Comparison of ENCODE assay signal across 8 cellular contexts in the genomic region with DNA sequence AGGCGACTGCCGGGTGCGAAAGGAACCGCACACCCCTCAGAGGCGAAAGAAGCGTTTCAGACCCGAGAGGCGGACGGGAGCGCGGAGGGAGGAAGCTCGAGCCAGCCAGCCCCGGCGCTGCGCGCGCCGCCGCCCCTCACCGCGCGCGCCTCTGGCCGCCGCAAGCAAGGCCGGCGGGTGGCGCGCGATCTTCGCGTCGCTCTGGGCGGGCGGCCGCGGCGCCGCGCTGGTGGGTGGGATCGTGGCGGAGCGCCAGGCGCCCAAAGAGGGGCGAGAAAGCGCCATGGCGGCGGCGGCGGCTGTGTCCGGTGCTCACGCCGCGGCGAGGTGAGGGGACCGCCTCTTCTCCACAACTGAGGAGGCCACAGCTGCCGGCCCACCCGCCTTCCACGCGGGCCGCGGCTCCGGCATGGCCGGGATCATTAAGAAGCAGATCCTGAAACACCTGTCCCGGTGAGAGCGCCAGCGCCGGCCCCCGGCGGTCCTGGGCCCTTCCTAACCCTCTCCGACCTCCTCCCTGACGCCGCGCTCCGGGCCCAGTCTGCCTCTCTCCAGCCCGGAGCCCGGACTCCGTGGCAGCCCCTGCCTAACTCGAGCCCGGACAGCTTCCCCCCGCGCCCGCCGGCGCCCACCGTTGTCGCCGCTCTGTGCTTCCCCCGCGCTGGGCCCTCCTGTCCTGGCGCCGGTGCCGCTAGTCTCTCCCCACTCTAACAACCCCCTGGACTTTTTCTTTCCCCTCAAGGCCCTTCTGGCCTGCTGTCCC. TPM values are rescaled to one million over a fixed set of nuclear protein-coding genes. Genes with fewer than 3 reads are reported as not detected.
DNase-seq lines count a peak whose midpoint lies in the region; ATAC-seq and TF ChIP-seq lines count a peak whose summit lies in the region.

Gene BLTP3A (plus strand): TSS at position 242 of the 763 bp plus-strand sequence. CDS start 168 bp downstream, at position 410.

- TF ChIP-seq CTCF in Calu3 (IDR thresholded peaks at IDR 0.05; ENCODE audit: unreplicated experiment) (no peak), Panc1 (IDR thresholded peaks at IDR 0.05) (peak; percentile 53), fibroblast of lung (conservative IDR thresholded peaks at IDR 0.05 in 1 of 2, IDR thresholded peaks at IDR 0.05 in 1 of 2; ENCODE audit: low read depth in 1 of 2, low read length in 2 of 2) (no peak)

- ATAC-seq in GM21390 (IDR thresholded peaks at IDR 0.05; ENCODE audit: unreplicated experiment) = peak; percentile 79
- peak; percentile 96 for ATAC-seq in Panc1
- ATAC-seq in naive thymus-derived CD8-positive, alpha-beta T cell = peak; percentile 93

- H3K27ac ChIP-seq in Panc1 (ENCODE audit: low read length) (peak within 1 kb of the TSS; percentile 86), fibroblast of lung (ENCODE audit: insufficient read depth, low read length) (peak within 1 kb of the TSS; percentile 43)

- peaks cover 34% of the 10 kb centered on the region for H3K4me1 Mint-ChIP-seq in Calu3 (ENCODE audit: low read depth, unreplicated experiment)
- H3K4me1 Mint-ChIP-seq in activated T-helper 1 cell treated with anti-CD3 and anti-CD28 coated beads, Interleukin-12 subunit alpha, Interleukin-12 subunit beta, Interleukin-2, Interleukin-4 antibody, amounts not matched to agents 30 ng/mL and 10 ng/mL and 1 ng/mL, durations not matched to agents 14 hours and 24 hours and 36 hours (ENCODE audit: low read depth) = peaks cover 29% of the 10 kb centered on the region
- peaks cover 19 to 30% (median 28%) of the 10 kb centered on the region in 4 donors for H3K4me1 Mint-ChIP-seq in naive thymus-derived CD8-positive, alpha-beta T cell

- peak within 1 kb of the TSS; percentile 97 for H3K4me2 ChIP-seq in fibroblast of lung (ENCODE audit: extremely low read depth, insufficient read depth, low read length)

- no peaks in the 10 kb centered on the region for H3K27me3 Mint-ChIP-seq in Calu3 (ENCODE audit: unreplicated experiment)
- no peaks in the 10 kb centered on the region for H3K27me3 Mint-ChIP-seq in activated T-helper 1 cell treated with anti-CD3 and anti-CD28 coated beads, Interleukin-12 subunit alpha, Interleukin-12 subunit beta, Interleukin-2, Interleukin-4 antibody, amounts not matched to agents 30 ng/mL and 10 ng/mL and 1 ng/mL, durations not matched to agents 14 hours and 24 hours and 36 hours (ENCODE audit: insufficient read depth)
- no peaks in the 10 kb centered on the region for H3K27me3 Mint-ChIP-seq in naive thymus-derived CD8-positive, alpha-beta T cell

- H3K9me3 Mint-ChIP-seq in Calu3 (ENCODE audit: low read depth, unreplicated experiment) = no peaks in the 10 kb centered on the region
- no peaks in the 10 kb centered on the region for H3K9me3 Mint-ChIP-seq in activated T-helper 1 cell treated with anti-CD3 and anti-CD28 coated beads, Interleukin-12 subunit alpha, Interleukin-12 subunit beta, Interleukin-2, Interleukin-4 antibody, amounts not matched to agents 30 ng/mL and 10 ng/mL and 1 ng/mL, durations not matched to agents 14 hours and 24 hours and 36 hours
- no peaks in the 10 kb centered on the region for H3K9me3 Mint-ChIP-seq in naive thymus-derived CD8-positive, alpha-beta T cell

- no peaks in the 10 kb centered on the region for H3K79me2 ChIP-seq in fibroblast of lung (ENCODE audit: control insufficient read depth, insufficient read depth, low read length)

- intact Hi-C loops in Calu3 (cut with micrococcal nuclease; ENCODE audit: unreplicated experiment) = no loop called here
- intact Hi-C loops in Panc1 (cut with micrococcal nuclease; ENCODE audit: unreplicated experiment) = no loop called here
- intact Hi-C loops in activated T-helper 1 cell treated with anti-CD3 and anti-CD28 coated beads, Interleukin-12 subunit alpha, Interleukin-12 subunit beta, Interleukin-2, Interleukin-4 antibody, amounts not matched to agents 30 ng/mL and 10 ng/mL and 1 ng/mL, durations not matched to agents 14 hours and 24 hours and 36 hours (cut with micrococcal nuclease) = loop anchor here (1.0 to 5.0 kb wide), 6 partner anchors 35 to 350 kb away; partner anchors contain the start of genes ANKS1A, ILRUN, SNRPC and TAF11

- DNase-seq in Calu3 = peak; percentile 90
- DNase-seq in HuH-7.5 (ENCODE audit: low spot score) = peak; percentile 79
- DNase-seq in Panc1 (ENCODE audit: low read depth, low spot score) = no peak
- peak; percentile 76 for DNase-seq in activated T-helper 1 cell treated with anti-CD3 and anti-CD28 coated beads, Interleukin-12 subunit alpha, Interleukin-12 subunit beta, Interleukin-2, Interleukin-4 antibody, amounts not matched to agents 30 ng/mL and 10 ng/mL and 1 ng/mL, durations not matched to agents 14 hours and 24 hours and 36 hours (ENCODE audit: low spot score)
- DNase-seq in fibroblast of lung (ENCODE audit: low read depth in 2 of 2) = peak; percentile 51 to 63
- DNase-seq in naive thymus-derived CD8-positive, alpha-beta T cell = peak in 9 of 10 donors; percentile 63 to 84 (median 75)
- DNase-seq in stimulated activated naive CD4-positive, alpha-beta T cell (lab: John Stamatoyannopoulos, UW) = peak; percentile 48 to 76 (median 56)

- H3K4me3 Mint-ChIP-seq in Calu3 (ENCODE audit: low read depth, unreplicated experiment) = peak within 1 kb of the TSS; percentile 93
- peak within 1 kb of the TSS; percentile 99 for H3K4me3 Mint-ChIP-seq in activated T-helper 1 cell treated with anti-CD3 and anti-CD28 coated beads, Interleukin-12 subunit alpha, Interleukin-12 subunit beta, Interleukin-2, Interleukin-4 antibody, amounts not matched to agents 30 ng/mL and 10 ng/mL and 1 ng/mL, durations not matched to agents 14 hours and 24 hours and 36 hours
- H3K4me3 Mint-ChIP-seq in naive thymus-derived CD8-positive, alpha-beta T cell = peak within 1 kb of the TSS; percentile 91 to 99 (median 98)

- H4K20me1 ChIP-seq in fibroblast of lung (ENCODE audit: control insufficient read depth, extremely low read depth, insufficient read depth, low read length) = no peaks in the 10 kb centered on the region

- H3K9ac ChIP-seq in fibroblast of lung (ENCODE audit: insufficient read depth, low read length) = peak within 1 kb of the TSS; percentile 71

- BruUV-seq in Calu3 (replicated peaks; lab: Mats Ljungman, UMichigan) (no TSS peak), Panc1 (replicated peaks; lab: Mats Ljungman, UMichigan) (no TSS peak)

- H3K27ac Mint-ChIP-seq in Calu3 (ENCODE audit: unreplicated experiment) = peak within 1 kb of the TSS; percentile 96
- peak within 1 kb of the TSS; percentile 97 for H3K27ac Mint-ChIP-seq in activated T-helper 1 cell treated with anti-CD3 and anti-CD28 coated beads, Interleukin-12 subunit alpha, Interleukin-12 subunit beta, Interleukin-2, Interleukin-4 antibody, amounts not matched to agents 30 ng/mL and 10 ng/mL and 1 ng/mL, durations not matched to agents 14 hours and 24 hours and 36 hours
- H3K27ac Mint-ChIP-seq in naive thymus-derived CD8-positive, alpha-beta T cell = peak within 1 kb of the TSS; percentile 93 to 99 (median 97)

- H2AFZ ChIP-seq in fibroblast of lung (ENCODE audit: low read length) = peak within 1 kb of the TSS; percentile 94

- POLR2A ChIA-PET in Panc1 (lab: Charles Lee) = interaction anchor here (0.6 kb wide), 1 partner anchor 439 kb away, joined by 7 read pairs; no protein-coding TSS in a partner anchor
- POLR2A ChIA-PET in naive thymus-derived CD8-positive, alpha-beta T cell (lab: Charles Lee) = interaction anchor here (0.6 to 2.8 kb wide), 12 partner anchors 14 to 555 kb away, joined by 3 to 33 read pairs (median 5); partner anchors contain the start of genes ANKS1A, HMGA1, ILRUN and SNRPC

- CTCF ChIA-PET in Calu3 (lab: Charles Lee) (interaction anchor here (0.5 to 3.1 kb wide), 16 partner anchors 9 to 628 kb away, joined by 3 to 10 read pairs (median 4); partner anchors contain the start of genes ILRUN and SNRPC), Panc1 (lab: Charles Lee) (interaction anchor here (0.5 to 0.6 kb wide), 2 partner anchors 184 to 1081 kb away, joined by 4 to 7 read pairs; partner anchors contain the start of gene UQCC2)

- H3K4me1 ChIP-seq in Panc1 (ENCODE audit: control insufficient read depth, insufficient read depth, low read length) (peaks cover 11% of the 10 kb centered on the region), fibroblast of lung (ENCODE audit: control insufficient read depth, extremely low read depth, insufficient read depth, low read length) (peaks cover 3% of the 10 kb centered on the region)

- H3K36me3 Mint-ChIP-seq in Calu3 (ENCODE audit: insufficient read depth, unreplicated experiment) = peaks cover 37% of the 10 kb centered on the region
- peaks cover 3% of the 10 kb centered on the region for H3K36me3 Mint-ChIP-seq in activated T-helper 1 cell treated with anti-CD3 and anti-CD28 coated beads, Interleukin-12 subunit alpha, Interleukin-12 subunit beta, Interleukin-2, Interleukin-4 antibody, amounts not matched to agents 30 ng/mL and 10 ng/mL and 1 ng/mL, durations not matched to agents 14 hours and 24 hours and 36 hours (ENCODE audit: low read depth)
- no peaks in the 10 kb centered on the region for H3K36me3 Mint-ChIP-seq in naive thymus-derived CD8-positive, alpha-beta T cell

- H3K27me3 ChIP-seq in Panc1 (ENCODE audit: control insufficient read depth, insufficient read depth, low read length) (no peaks in the 10 kb centered on the region), fibroblast of lung (ENCODE audit: control insufficient read depth, insufficient read depth, low read length) (no peaks in the 10 kb centered on the region)

- H3K9me3 ChIP-seq in Panc1 (ENCODE audit: control insufficient read depth, insufficient read depth, low read depth, low read length) (no peaks in the 10 kb centered on the region), fibroblast of lung (ENCODE audit: control insufficient read depth, insufficient read depth, low read depth, low read length) (no peaks in the 10 kb centered on the region)

- H3K36me3 ChIP-seq in Panc1 (ENCODE audit: control insufficient read depth, insufficient read depth, low read length) = no peaks in the 10 kb centered on the region
- H3K36me3 ChIP-seq in fibroblast of lung (ENCODE audit: control insufficient read depth, insufficient read depth, low read length) = no peaks in the 10 kb centered on the region

- in situ Hi-C loops in Panc1 (cut with HindIII; ENCODE audit: low pct_unique_long_range_greater_than_20kb, low sequenced_read_pairs) = no loop called here

- H3K4me3 ChIP-seq in Panc1 (ENCODE audit: low read depth in 2 of 2, low read length in 2 of 2) (peak within 1 kb of the TSS; percentile 63 to 92), fibroblast of lung (replicated peaks in 1 of 4; ENCODE audit: control extremely low read depth in 1 of 4, insufficient read depth in 1 of 4, low read depth in 3 of 4, low read length in 4 of 4) (peak within 1 kb of the TSS; percentile 72 to 79 (median 78))

RNA-seq across cellular contexts. Expression of gene BLTP3A, which starts in this region (rescaled TPM):
- 33.4 and 34.8 TPM in 2 replicates for total RNA-seq in Calu3 (2022)
- total RNA-seq in Panc1 (2021; ENCODE audit: unreplicated experiment) = 20.2 TPM
- polyA plus RNA-seq in Panc1 (2012; ENCODE audit: insufficient read length) = 11.2 TPM
- total RNA-seq in activated T-helper 1 cell treated with anti-CD3 and anti-CD28 coated beads, Interleukin-12 subunit alpha, Interleukin-12 subunit beta, Interleukin-2, Interleukin-4 antibody, amounts not matched to agents 30 ng/mL and 10 ng/mL and 1 ng/mL, durations not matched to agents 14 hours and 24 hours and 36 hours = 17.2 and 17.8 TPM in 2 replicates
- total RNA-seq in fibroblast of lung = 5.4 and 7.1 TPM in 2 replicates
- polyA plus RNA-seq in fibroblast of lung = 3.3 and 5.0 TPM in 2 replicates
- polyA plus RNA-seq in fibroblast of lung (2012) = 2.6 and 3.3 TPM in 2 replicates
- 7.9 and 22.8 TPM in 2 replicates for polyA minus RNA-seq in fibroblast of lung (ENCODE audit: low replicate concordance)
- 10 to 100 TPM; 11.1 to 11.2 TPM for total RNA-seq in naive thymus-derived CD8-positive, alpha-beta T cell
- polyA plus RNA-seq in naive thymus-derived CD8-positive, alpha-beta T cell = 1 to 10 TPM; 1.4 to 1.5 (median 1.4) TPM
